25 cellular contexts compared by ENCODE assay signal in the genomic region with DNA sequence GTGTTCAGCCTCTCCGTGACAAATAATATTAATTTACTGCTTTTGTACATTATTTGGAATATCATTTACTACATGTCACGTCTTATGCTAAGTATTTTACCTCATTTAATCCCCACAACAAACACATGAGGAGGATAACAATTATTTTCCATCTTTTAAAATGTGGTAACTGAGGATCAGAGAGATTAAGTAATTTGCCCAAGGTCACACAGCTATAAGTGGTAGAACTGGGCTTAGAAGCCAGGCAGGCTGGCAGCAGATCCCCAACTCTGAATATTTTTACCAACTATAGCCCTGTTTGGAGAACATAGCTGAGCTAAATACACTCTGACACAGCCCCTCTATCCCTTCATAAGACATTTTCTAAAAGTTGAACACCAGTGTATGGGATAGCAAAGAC.
"Had no signal": no experiment of that assay in that cellular context is flagged by ENCODE, and none has a peak within 500 bp of the region (broad histone marks: within the 10 kb centered on the region; RNA-seq: fewer than 3 reads in every experiment).

No MANE protein-coding gene starts in this region.

- H3K27me3 ChIP-seq: SJSA1 had no signal

- H3K9me3 Mint-ChIP-seq: activated CD4-positive, alpha-beta memory T cell treated with anti-CD3 and anti-CD28 coated beads, Interleukin-2, amount 10 ng/mL, durations not matched to agents 7 days and 5 days; activated naive CD4-positive, alpha-beta T cell treated with anti-CD3 and anti-CD28 coated beads for 36 hours; activated T-helper 17 cell treated with anti-CD3 and anti-CD28 coated beads, Interleukin-2, amount 50 U/mL, for 72 hours had no signal

- H3K9ac ChIP-seq: KMS-11 had no signal

- H3K27ac Mint-ChIP-seq: activated CD4-positive, alpha-beta memory T cell treated with anti-CD3 and anti-CD28 coated beads, Interleukin-2, amount 10 ng/mL, durations not matched to agents 7 days and 5 days; activated naive CD4-positive, alpha-beta T cell treated with anti-CD3 and anti-CD28 coated beads for 36 hours; activated naive CD8-positive, alpha-beta T cell; activated T-helper 17 cell treated with anti-CD3 and anti-CD28 coated beads, Interleukin-2, amount 50 U/mL, for 72 hours; T-helper 17 cell had no signal

- H3K36me3 Mint-ChIP-seq: activated naive CD8-positive, alpha-beta T cell had no signal

- H3K4me1 Mint-ChIP-seq: T-helper 17 cell had no signal

- H3K27ac ChIP-seq: KMS-11, SJSA1 had no signal

- H3K4me3 Mint-ChIP-seq: activated CD4-positive, alpha-beta memory T cell treated with anti-CD3 and anti-CD28 coated beads, Interleukin-2, amount 10 ng/mL, durations not matched to agents 7 days and 5 days; activated naive CD4-positive, alpha-beta T cell treated with anti-CD3 and anti-CD28 coated beads for 36 hours; activated naive CD8-positive, alpha-beta T cell; activated T-helper 17 cell treated with anti-CD3 and anti-CD28 coated beads, Interleukin-2, amount 50 U/mL, for 72 hours; T-helper 17 cell had no signal

- H3K27me3 Mint-ChIP-seq: activated CD4-positive, alpha-beta memory T cell treated with anti-CD3 and anti-CD28 coated beads, Interleukin-2, amount 10 ng/mL, durations not matched to agents 7 days and 5 days; activated naive CD8-positive, alpha-beta T cell; activated T-helper 17 cell treated with anti-CD3 and anti-CD28 coated beads, Interleukin-2, amount 50 U/mL, for 72 hours; T-helper 17 cell had no signal

- ATAC-seq: activated T-helper 17 cell treated with anti-CD3 and anti-CD28 coated beads, Interleukin-2, amount 50 U/mL, for 72 hours; T-helper 17 cell had no signal

- H3K9me3 ChIP-seq: SJSA1 had no signal

- H3K4me3 ChIP-seq: SJSA1 had no signal

- DNase-seq: activated CD4-positive, alpha-beta memory T cell treated with anti-CD3 and anti-CD28 coated beads, Interleukin-2, amount 10 ng/mL, durations not matched to agents 7 days and 5 days; activated CD4-positive, alpha-beta T cell treated with anti-CD3 and anti-CD28 coated beads, Interleukin-2, amount 50 U/mL, for 1 hour; activated CD4-positive, CD25-positive, alpha-beta regulatory T cell; activated gamma-delta T cell; activated naive CD4-positive, alpha-beta T cell treated with anti-CD3 and anti-CD28 coated beads for 36 hours; activated T-cell treated with anti-CD3 and anti-CD28 coated beads for 4 hours; activated T-cell treated with anti-CD3 and anti-CD28 coated beads, Interleukin-2, amount 50 U/mL, for 48 hours; amygdala; cerebellar nuclear complex; NCI-H1092; NCI-H1417; NCI-H1694; NCI-H2029; NCI-H345; NCI-H510A; NCI-H526 treated with DMSO at 0.1 percent for 48 hours; NCI-H82; SHP77; T-helper 17 cell; T-helper 9 cell had no signal

- FAIRE-seq: RCC 7860 had no signal

- H3K4me2 ChIP-seq: KMS-11 had no signal
